Comparison of ENCODE assay signal across 9 cellular contexts in the genomic region with DNA sequence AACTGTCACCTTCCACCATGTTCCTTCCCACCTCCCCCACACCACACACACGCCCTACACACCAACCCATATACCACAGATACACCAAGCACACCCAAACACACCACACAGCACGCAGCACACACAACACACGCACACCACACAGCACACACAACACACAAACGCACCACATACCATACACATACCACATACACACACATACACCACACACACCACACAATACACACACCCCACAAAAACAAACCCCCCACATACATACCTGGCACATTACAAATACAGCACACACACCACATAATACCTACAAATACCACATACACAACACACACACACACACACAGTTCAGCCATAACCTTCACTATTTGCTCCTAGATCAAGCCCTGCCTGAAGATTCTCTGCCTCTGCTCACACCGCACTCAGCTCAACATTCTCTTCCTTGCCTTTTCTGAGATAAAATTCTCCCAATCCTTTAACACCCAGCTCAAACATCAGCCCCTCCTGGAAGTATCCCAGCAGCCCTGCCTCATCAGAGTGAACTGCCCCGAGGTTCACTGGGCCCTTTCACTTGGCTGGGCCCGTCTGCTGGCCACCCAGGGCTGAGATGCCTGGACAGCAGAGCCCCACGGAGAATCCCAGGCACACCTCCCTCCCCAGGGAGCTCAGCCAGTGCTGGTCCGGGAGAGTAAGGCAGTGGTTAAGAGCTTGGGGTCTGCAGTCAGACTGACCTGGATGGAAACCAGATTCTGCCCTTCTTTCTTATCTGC. TPM values are rescaled to one million over a fixed set of nuclear protein-coding genes. Genes with fewer than 3 reads are reported as not detected.
DNase-seq lines count a peak whose midpoint lies in the region; ATAC-seq and TF ChIP-seq lines count a peak whose summit lies in the region.
"Had no signal": no experiment of that assay in that cellular context is flagged by ENCODE, and none has a peak within 500 bp of the region (broad histone marks: within the 10 kb centered on the region; RNA-seq: fewer than 3 reads in every experiment).

No MANE protein-coding gene starts in this region.

- H3K27me3 Mint-ChIP-seq in dendritic cell treated with granulocyte-macrophage colony-stimulating factor and Interleukin-4, amounts not matched to agents 40 ng/mL and 50 ng/mL, for 4 days: no peaks in the 10 kb centered on the region
- no peaks in the 10 kb centered on the region for H3K27me3 Mint-ChIP-seq in natural killer cell (ENCODE audit: low read depth in 2 of 2)

- no peaks in the 10 kb centered on the region for H3K9me3 Mint-ChIP-seq in dendritic cell treated with granulocyte-macrophage colony-stimulating factor and Interleukin-4, amounts not matched to agents 40 ng/mL and 50 ng/mL, for 4 days
- H3K9me3 Mint-ChIP-seq in natural killer cell: no peaks in the 10 kb centered on the region

- peak; percentile 2 for DNase-seq in A172 (ENCODE audit: low spot score)
- DNase-seq in NCI-H226: peak; percentile 65
- no peak for DNase-seq in natural killer cell
- no peak for DNase-seq in DMS79 treated with DMSO at 0.1 percent for 48 hours (lab: John Stamatoyannopoulos, UW)
- DNase-seq in HUDEP-2 (lab: John Stamatoyannopoulos, UW; ENCODE audit: unreplicated experiment in 76 of 76): no peak
- DNase-seq: NCI-H1105 treated with DMSO at 0.1 percent for 48 hours had no signal

- H3K27ac Mint-ChIP-seq in dendritic cell treated with granulocyte-macrophage colony-stimulating factor and Interleukin-4, amounts not matched to agents 40 ng/mL and 50 ng/mL, for 4 days: peak overlapping the region; percentile 6
- H3K27ac Mint-ChIP-seq in natural killer cell: peak overlapping the region; percentile 15 to 42

- H3K36me3 Mint-ChIP-seq in dendritic cell treated with granulocyte-macrophage colony-stimulating factor and Interleukin-4, amounts not matched to agents 40 ng/mL and 50 ng/mL, for 4 days (ENCODE audit: low read depth): peaks cover 39% of the 10 kb centered on the region
- H3K36me3 Mint-ChIP-seq in natural killer cell: peaks cover 8% of the 10 kb centered on the region

- no peak for TF ChIP-seq CTCF in natural killer cell (IDR thresholded peaks at IDR 0.05)

- H3K4me3 Mint-ChIP-seq in dendritic cell treated with granulocyte-macrophage colony-stimulating factor and Interleukin-4, amounts not matched to agents 40 ng/mL and 50 ng/mL, for 4 days: no peak overlapping the region
- H3K4me3 Mint-ChIP-seq in natural killer cell: no peak overlapping the region

- no peak for ATAC-seq in natural killer cell
- ATAC-seq in HG02981 (IDR thresholded peaks at IDR 0.05; ENCODE audit: unreplicated experiment): no peak
- ATAC-seq in activated CD4-positive, CD25-positive, alpha-beta regulatory T cell treated with anti-CD3 and anti-CD28 coated beads, Interleukin-2, amount 50 U/mL, for 24 hours: no peak

- H3K4me1 Mint-ChIP-seq in dendritic cell treated with granulocyte-macrophage colony-stimulating factor and Interleukin-4, amounts not matched to agents 40 ng/mL and 50 ng/mL, for 4 days (ENCODE audit: low read depth): peaks cover 32% of the 10 kb centered on the region
- peaks cover 0 to 18% of the 10 kb centered on the region in 2 donors for H3K4me1 Mint-ChIP-seq in natural killer cell

- intact Hi-C loops in dendritic cell treated with granulocyte-macrophage colony-stimulating factor and Interleukin-4, amounts not matched to agents 40 ng/mL and 50 ng/mL, for 4 days (cut with micrococcal nuclease): no loop called here
- intact Hi-C loops in natural killer cell (cut with micrococcal nuclease): no loop called here

RNA-seq across cellular contexts. Expression of gene CPNE2, which starts 31.9 kb away (rescaled TPM):
- total RNA-seq in A172 (2014; rRNA removed; shearing (Covaris generic)): 40.5 and 43.0 TPM in 2 replicates
- total RNA-seq in natural killer cell: 1 to 10 TPM; 2.0 to 2.6 (median 2.4) TPM

Comparison
In these comparisons a context has a peak if more than half of its experiments do, and no peak if none do; other contexts are left out.
1. DNase-seq: peak in A172 (single experiment) and NCI-H226 (single experiment); none in natural killer cell (single experiment), DMS79 treated with DMSO at 0.1 percent for 48 hours (single experiment) and HUDEP-2 (0 of 76).
2. RNA of gene CPNE2, which starts 31.9 kb away (total RNA-seq): 40.5 to 43.0 TPM in A172; 2.0 to 2.6 TPM in natural killer cell; every median in the first group is over 10 times any median in the second.